15 cellular contexts compared by ENCODE assay signal in the genomic region with DNA sequence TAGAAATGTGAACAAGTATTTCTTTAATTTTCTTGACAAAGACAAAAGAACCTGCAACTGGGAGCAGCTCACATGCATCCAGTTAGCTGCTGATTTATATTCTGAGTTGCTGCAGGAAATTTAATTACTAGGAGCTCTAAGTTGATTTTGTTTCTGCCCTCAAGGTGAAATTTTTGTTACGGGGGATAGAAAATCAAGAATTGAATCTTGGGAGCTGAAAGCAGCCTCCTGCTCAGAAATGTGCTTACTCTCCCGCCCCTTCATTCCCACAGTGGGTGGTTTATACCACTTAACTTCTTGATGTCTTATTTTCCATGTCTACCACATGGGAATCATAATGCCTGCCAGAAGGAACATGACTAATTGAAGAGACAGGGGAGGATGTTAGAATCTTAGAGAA.
DNase-seq lines count a peak whose midpoint lies in the region; ATAC-seq and TF ChIP-seq lines count a peak whose summit lies in the region.
"Had no signal": no experiment of that assay in that cellular context is flagged by ENCODE, and none has a peak within 500 bp of the region (broad histone marks: within the 10 kb centered on the region; RNA-seq: fewer than 3 reads in every experiment).

No MANE protein-coding gene starts in this region.

- CTCF ChIA-PET in A673 (lab: Charles Lee) = no interaction called here

- BruUV-seq in A673 (replicated peaks; lab: Mats Ljungman, UMichigan) = no TSS peak

- WGBS in ectodermal cell, 2 experiments = 93% methylated on average over 2 of the region's 2 CpGs
- WGBS in psoas muscle, 3 donors = 47 to 50% (median 48%) methylated on average over 2 of the region's 2 CpGs

- H3K36me3 ChIP-seq in A673 (ENCODE audit: insufficient read depth, low read length, poor library complexity, severe bottlenecking) = no peaks in the 10 kb centered on the region
- no peaks in the 10 kb centered on the region for H3K36me3 ChIP-seq in SK-N-MC (ENCODE audit: insufficient read depth, low read length)
- no peaks in the 10 kb centered on the region for H3K36me3 ChIP-seq in ectodermal cell (ENCODE audit: control insufficient read depth, insufficient read depth, low read length)
- H3K36me3 ChIP-seq in psoas muscle (ENCODE audit: insufficient read depth in 1 of 2, low read depth in 1 of 2) = no peaks in the 10 kb centered on the region
- H3K36me3 ChIP-seq in colonic mucosa = no peaks in the 10 kb centered on the region

- TF ChIP-seq CTCF in A673 (conservative IDR thresholded peaks at IDR 0.05; ENCODE audit: low read depth, low read length) = no peak
- TF ChIP-seq CTCF in psoas muscle (IDR thresholded peaks at IDR 0.05) = no peak
- no peak for TF ChIP-seq CTCF in colonic mucosa (IDR thresholded peaks at IDR 0.05)

- H3K9me3 ChIP-seq in A673 (ENCODE audit: low read depth, low read length, poor library complexity, severe bottlenecking) (no peaks in the 10 kb centered on the region), SK-N-MC (ENCODE audit: low read depth, low read length) (no peaks in the 10 kb centered on the region), ectodermal cell (ENCODE audit: control insufficient read depth, low read length) (no peaks in the 10 kb centered on the region), psoas muscle (no peaks in the 10 kb centered on the region), colonic mucosa (no peaks in the 10 kb centered on the region)

- POLR2A ChIA-PET in A673 (lab: Charles Lee; ENCODE audit: low non-redundant PET) = no interaction called here

- ATAC-seq in psoas muscle = no peak
- ATAC-seq in HG02623 (IDR thresholded peaks at IDR 0.05; ENCODE audit: unreplicated experiment) = no peak
- ATAC-seq: GM23338 had no signal

- H3K4me1 ChIP-seq in A673 (ENCODE audit: insufficient read depth, low read length, poor library complexity, severe bottlenecking) = no peaks in the 10 kb centered on the region
- no peaks in the 10 kb centered on the region for H3K4me1 ChIP-seq in ectodermal cell (ENCODE audit: control insufficient read depth, insufficient read depth, low read length)
- no peaks in the 10 kb centered on the region for H3K4me1 ChIP-seq in psoas muscle
- no peaks in the 10 kb centered on the region for H3K4me1 ChIP-seq in colonic mucosa

- intact Hi-C loops in A673 (cut with micrococcal nuclease; ENCODE audit: unreplicated experiment) (no loop called here), psoas muscle (cut with DNase I) (no loop called here), colonic mucosa (cut with DNase I) (no loop called here)

- no peak overlapping the region for H3K4me3 ChIP-seq in A673 (ENCODE audit: low read depth, low read length, poor library complexity, severe bottlenecking)
- no peak overlapping the region for H3K4me3 ChIP-seq in SK-N-MC
- H3K4me3 ChIP-seq in ectodermal cell (ENCODE audit: insufficient read depth, low read depth, low read length) = no peak overlapping the region
- no peak overlapping the region for H3K4me3 ChIP-seq in psoas muscle
- H3K4me3 ChIP-seq in colonic mucosa = no peak overlapping the region
- H3K4me3 ChIP-seq: GM12878, GM23338 had no signal

- DNase-seq in A673 (ENCODE audit: low spot score) = peak; percentile 15
- peak; percentile 86 for DNase-seq in SK-N-MC (ENCODE audit: low read depth, low spot score)
- DNase-seq in putamen (ENCODE audit: low spot score) = peak; percentile 65
- no peak for DNase-seq in psoas muscle
- no peak for DNase-seq in colonic mucosa
- DNase-seq: 8988T; ACHN; C1 segment of cervical spinal cord; CD4-positive, alpha-beta T cell; DMS79; H7 had no signal

- H3K27me3 ChIP-seq in A673 (replicated peaks; ENCODE audit: insufficient read depth, low read depth, low read length, poor library complexity) = no peaks in the 10 kb centered on the region
- no peaks in the 10 kb centered on the region for H3K27me3 ChIP-seq in ectodermal cell (ENCODE audit: control insufficient read depth, insufficient read depth, low read length, poor library complexity, severe bottlenecking)
- H3K27me3 ChIP-seq in psoas muscle (ENCODE audit: insufficient read depth in 3 of 3, low read length in 2 of 3) = no peaks in the 10 kb centered on the region
- H3K27me3 ChIP-seq in colonic mucosa = no peaks in the 10 kb centered on the region

- H3K9ac ChIP-seq in SK-N-MC (ENCODE audit: insufficient read length) = no peak overlapping the region
- no peak overlapping the region for H3K9ac ChIP-seq in colonic mucosa (ENCODE audit: low read depth in 2 of 2, low read length in 2 of 2)

- H3K27ac ChIP-seq in A673 (ENCODE audit: low read depth, low read length, poor library complexity, severe bottlenecking) = no peak overlapping the region
- H3K27ac ChIP-seq in SK-N-MC = peak overlapping the region; percentile 36; the same call in 1 of the 2 replicates
- peak overlapping the region; percentile 44 for H3K27ac ChIP-seq in ectodermal cell (ENCODE audit: insufficient read depth, low read depth, low read length, poor library complexity, severe bottlenecking)
- H3K27ac ChIP-seq in psoas muscle = no peak overlapping the region
- no peak overlapping the region for H3K27ac ChIP-seq in colonic mucosa

Comparison
In these comparisons a context has a peak if more than half of its experiments do, and no peak if none do; other contexts are left out.
1. DNase-seq: peak in A673 (single experiment), SK-N-MC (single experiment) and putamen (single experiment); none in psoas muscle (0 of 2) and colonic mucosa (single experiment).
2. H3K27ac ChIP-seq: peak in SK-N-MC (single experiment) and ectodermal cell (single experiment); none in A673 (single experiment), psoas muscle (single experiment) and colonic mucosa (single experiment).